In the genomic region with DNA sequence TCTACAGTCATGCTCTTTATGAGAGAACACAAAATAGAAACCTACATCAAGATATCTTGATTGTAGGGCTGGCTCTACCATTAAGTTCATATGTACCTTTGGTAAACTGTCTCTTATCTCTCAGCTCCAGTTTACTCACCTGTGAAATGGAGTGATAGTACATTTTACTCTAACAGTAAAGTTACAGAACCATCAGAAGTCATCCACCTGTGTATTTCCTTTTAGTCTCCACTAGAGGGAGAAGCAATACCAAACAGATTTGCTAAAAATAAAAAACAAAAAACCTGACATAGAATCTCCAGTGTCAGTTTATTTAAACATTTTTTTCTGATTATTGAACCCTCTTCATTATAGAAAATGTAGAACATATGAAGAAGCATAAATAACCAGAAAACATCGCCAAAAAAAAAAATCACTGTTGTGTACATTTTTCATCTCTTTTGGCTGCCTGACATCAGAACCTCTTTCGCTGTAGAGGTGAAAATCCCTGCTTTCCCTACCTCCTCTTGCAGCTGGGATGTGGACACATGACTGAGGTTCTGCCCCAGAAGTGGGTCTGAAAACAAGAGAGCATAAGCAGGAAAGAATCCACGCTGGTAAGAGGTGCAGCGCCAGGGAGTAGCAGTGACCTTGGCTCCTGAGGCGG, we compare ENCODE assay signal across 8 cellular contexts. TPM values are rescaled to one million over a fixed set of nuclear protein-coding genes. Genes with fewer than 3 reads are reported as not detected.
DNase-seq lines count a peak whose midpoint lies in the region; ATAC-seq and TF ChIP-seq lines count a peak whose summit lies in the region.

No MANE protein-coding gene starts in this region.

- no peaks in the 10 kb centered on the region for H4K20me1 ChIP-seq in hepatocyte (ENCODE audit: insufficient read depth, poor library complexity, severe bottlenecking)

- H3K4me3 ChIP-seq in RWPE2 (ENCODE audit: severe bottlenecking) (no peak overlapping the region), hepatocyte (no peak overlapping the region), suprapubic skin (no peak overlapping the region)

- peaks cover 7% of the 10 kb centered on the region for H3K27me3 Mint-ChIP-seq in T-helper 17 cell
- no peaks in the 10 kb centered on the region for H3K27me3 Mint-ChIP-seq in effector memory CD8-positive, alpha-beta T cell

- TF ChIP-seq EP300 in suprapubic skin (IDR thresholded peaks at IDR 0.05) = no peak

- peaks cover 30% of the 10 kb centered on the region for H3K27me3 ChIP-seq in RWPE2 (ENCODE audit: insufficient read depth, poor library complexity, severe bottlenecking)
- no peaks in the 10 kb centered on the region for H3K27me3 ChIP-seq in hepatocyte
- no peaks in the 10 kb centered on the region for H3K27me3 ChIP-seq in suprapubic skin

- 52% methylated on average over 5 of the region's 5 CpGs for WGBS in hepatocyte (ENCODE audit: low lambda C conversion rate, missing lambda C conversion rate)
- 54% methylated on average over 5 of the region's 5 CpGs for WGBS in suprapubic skin

- no peaks in the 10 kb centered on the region for H3K79me2 ChIP-seq in hepatocyte

- TF ChIP-seq CTCF in RWPE2 (IDR thresholded peaks at IDR 0.05; ENCODE audit: poor library complexity, severe bottlenecking) (peak; percentile 97), hepatocyte (IDR thresholded peaks at IDR 0.05; ENCODE audit: poor library complexity) (peak; percentile 70), suprapubic skin (IDR thresholded peaks at IDR 0.05) (peak in 1 of 2 donors; percentile 40)

- H3K4me2 ChIP-seq in hepatocyte = no peak overlapping the region

- H3K9me2 ChIP-seq in hepatocyte (replicated peaks; ENCODE audit: insufficient read depth) = no peaks in the 10 kb centered on the region

- H3K4me1 Mint-ChIP-seq in T-helper 17 cell = no peaks in the 10 kb centered on the region
- peaks cover 0 to 4% of the 10 kb centered on the region in 2 donors for H3K4me1 Mint-ChIP-seq in effector memory CD8-positive, alpha-beta T cell (ENCODE audit: low read depth in 2 of 2)

- no peak overlapping the region for H3K27ac ChIP-seq in RWPE2 (ENCODE audit: poor library complexity, severe bottlenecking)
- H3K27ac ChIP-seq in hepatocyte = no peak overlapping the region
- H3K27ac ChIP-seq in suprapubic skin = no peak overlapping the region

- H3K9me3 Mint-ChIP-seq in effector memory CD8-positive, alpha-beta T cell = peaks cover 0 to 2% of the 10 kb centered on the region in 2 donors

- H3K9me3 ChIP-seq in RWPE2 (ENCODE audit: severe bottlenecking) = no peaks in the 10 kb centered on the region
- H3K9me3 ChIP-seq in hepatocyte (ENCODE audit: low read depth) = no peaks in the 10 kb centered on the region
- H3K9me3 ChIP-seq in suprapubic skin = no peaks in the 10 kb centered on the region
- H3K9me3 ChIP-seq in T-helper 17 cell (ENCODE audit: control insufficient read depth, low read length, poor library complexity, severe bottlenecking) = no peaks in the 10 kb centered on the region

- H3K36me3 ChIP-seq in RWPE2 (ENCODE audit: low read depth) (no peaks in the 10 kb centered on the region), hepatocyte (replicated peaks; ENCODE audit: insufficient read depth, low read depth) (no peaks in the 10 kb centered on the region), suprapubic skin (no peaks in the 10 kb centered on the region)

- no peak overlapping the region for H2AFZ ChIP-seq in hepatocyte

- H3K36me3 Mint-ChIP-seq in T-helper 17 cell (ENCODE audit: low read depth) = no peaks in the 10 kb centered on the region
- no peaks in the 10 kb centered on the region for H3K36me3 Mint-ChIP-seq in effector memory CD8-positive, alpha-beta T cell (ENCODE audit: insufficient read depth)

- H3K4me1 ChIP-seq in RWPE2 (ENCODE audit: insufficient read depth, poor library complexity, severe bottlenecking) = no peaks in the 10 kb centered on the region
- no peaks in the 10 kb centered on the region for H3K4me1 ChIP-seq in hepatocyte (ENCODE audit: insufficient read depth)
- no peaks in the 10 kb centered on the region for H3K4me1 ChIP-seq in suprapubic skin

- no peak for TF ChIP-seq POLR2A in suprapubic skin (IDR thresholded peaks at IDR 0.05)

- H3K4me3 Mint-ChIP-seq in T-helper 17 cell = no peak overlapping the region
- no peak overlapping the region for H3K4me3 Mint-ChIP-seq in effector memory CD8-positive, alpha-beta T cell

- H3K27ac Mint-ChIP-seq in T-helper 17 cell = no peak overlapping the region
- no peak overlapping the region for H3K27ac Mint-ChIP-seq in effector memory CD8-positive, alpha-beta T cell

- DNase-seq in AG08395 (ENCODE audit: low spot score) (peak; percentile 2), H4 (ENCODE audit: low spot score) (peak; percentile 23), RWPE2 (ENCODE audit: low spot score) (no peak), hepatocyte (ENCODE audit: low spot score) (no peak), suprapubic skin (ENCODE audit: low spot score in 2 of 2) (no peak), T-helper 17 cell (no peak)
- no peak for DNase-seq in effector memory CD8-positive, alpha-beta T cell

- ATAC-seq in RWPE2 (ENCODE audit: low read depth) (peak; percentile 40; the same call in 1 of the 3 replicates), T-helper 17 cell (no peak), HG03457 (IDR thresholded peaks at IDR 0.05; ENCODE audit: unreplicated experiment) (no peak)
- ATAC-seq in effector memory CD8-positive, alpha-beta T cell (replicated peaks) = no peak

RNA-seq across cellular contexts. Expression of gene WDR72, which starts 48.7 kb away (rescaled TPM):
- total RNA-seq in H4 (2014; rRNA removed; shearing (Covaris generic)) = 11.5 and 14.6 TPM in 2 replicates
- total RNA-seq in hepatocyte = 6.0 and 6.4 TPM in 2 replicates
- 2.6 and 3.5 TPM in 2 replicates for polyA plus RNA-seq in hepatocyte
- 1 to 10 TPM; 1.0 to 8.6 (median 4.4) TPM for total RNA-seq in suprapubic skin
- total RNA-seq in T-helper 17 cell = not detected

Comparison
In these comparisons a context has a peak if more than half of its experiments do, and no peak if none do; other contexts are left out.
1. DNase-seq: peak in AG08395 (single experiment) and H4 (single experiment); none in RWPE2 (single experiment), hepatocyte (single experiment), suprapubic skin (0 of 2), T-helper 17 cell (0 of 3) and effector memory CD8-positive, alpha-beta T cell (0 of 3).